Comparison of ENCODE assay signal across 21 cellular contexts in genomic region chr20:45427236-45428149, GRCh38. TPM values are rescaled to one million over a fixed set of nuclear protein-coding genes. Genes with fewer than 3 reads are reported as not detected.
DNase-seq lines count a peak whose midpoint lies in the region; ATAC-seq and TF ChIP-seq lines count a peak whose summit lies in the region.
"Had no signal": no experiment of that assay in that cellular context is flagged by ENCODE, and none has a peak within 500 bp of the region (broad histone marks: within the 10 kb centered on the region; RNA-seq: fewer than 3 reads in every experiment).

No MANE protein-coding gene starts in this region.

- peaks cover 6% of the 10 kb centered on the region for H3K4me1 Mint-ChIP-seq in activated T-cell treated with anti-CD3 and anti-CD28 coated beads, Interleukin-2, amount 50 U/mL, for 24 hours (ENCODE audit: low read depth)
- H3K4me1 Mint-ChIP-seq in glutamatergic neuron (ENCODE audit: low read depth, unreplicated experiment): no peaks in the 10 kb centered on the region

- no peak overlapping the region for H3K4me3 Mint-ChIP-seq in activated T-cell treated with anti-CD3 and anti-CD28 coated beads, Interleukin-2, amount 50 U/mL, for 24 hours
- H3K4me3 Mint-ChIP-seq in glutamatergic neuron (ENCODE audit: unreplicated experiment): no peak overlapping the region
- H3K4me3 Mint-ChIP-seq: activated B cell treated with CpG ODN at 0.5 μM for 24 hours; naive thymus-derived CD8-positive, alpha-beta T cell had no signal

- no peaks in the 10 kb centered on the region for H3K9me3 Mint-ChIP-seq in activated T-cell treated with anti-CD3 and anti-CD28 coated beads, Interleukin-2, amount 50 U/mL, for 24 hours
- no peaks in the 10 kb centered on the region for H3K9me3 Mint-ChIP-seq in glutamatergic neuron (ENCODE audit: unreplicated experiment)
- H3K9me3 Mint-ChIP-seq: activated B cell treated with CpG ODN at 0.5 μM for 24 hours; naive thymus-derived CD8-positive, alpha-beta T cell had no signal

- H3K36me3 Mint-ChIP-seq in activated T-cell treated with anti-CD3 and anti-CD28 coated beads, Interleukin-2, amount 50 U/mL, for 24 hours (ENCODE audit: low read depth): peaks cover 73% of the 10 kb centered on the region
- no peaks in the 10 kb centered on the region for H3K36me3 Mint-ChIP-seq in glutamatergic neuron (ENCODE audit: unreplicated experiment)

- intact Hi-C loops in body of pancreas (cut with DNase I): no loop called here
- intact Hi-C loops in testis (cut with DNase I; ENCODE audit: low total_unique reads): no loop called here

- no peak overlapping the region for H3K4me3 ChIP-seq in body of pancreas
- no peak overlapping the region for H3K4me3 ChIP-seq in testis
- H3K4me3 ChIP-seq: MG63, prostate gland, vagina had no signal

- H3K4me1 ChIP-seq in body of pancreas: peaks cover 13% of the 10 kb centered on the region
- no peaks in the 10 kb centered on the region for H3K4me1 ChIP-seq in testis
- H3K4me1 ChIP-seq: prostate gland, vagina had no signal

- TF ChIP-seq CTCF in body of pancreas (IDR thresholded peaks at IDR 0.05) (peak in 1 of 7 experiments; percentile 19), glutamatergic neuron (IDR thresholded peaks at IDR 0.05; ENCODE audit: partially characterized antibody, unreplicated experiment) (no peak), testis (IDR thresholded peaks at IDR 0.05) (no peak)

- peak in 1 of 3 donors; percentile 12 for TF ChIP-seq POLR2A in body of pancreas (IDR thresholded peaks at IDR 0.05)
- TF ChIP-seq POLR2A in testis (IDR thresholded peaks at IDR 0.05): no peak

- H3K9me3 ChIP-seq in body of pancreas (no peaks in the 10 kb centered on the region), testis (no peaks in the 10 kb centered on the region)
- H3K9me3 ChIP-seq: MG63, prostate gland, vagina had no signal

- H3K36me3 ChIP-seq in body of pancreas (replicated peaks in 1 of 2; ENCODE audit: insufficient read depth in 1 of 2, low read depth in 2 of 2) (peaks cover 5 to 18% of the 10 kb centered on the region in 2 donors), testis (ENCODE audit: low read depth, missing control alignments) (no peaks in the 10 kb centered on the region)

- no peaks in the 10 kb centered on the region for H3K27me3 Mint-ChIP-seq in activated T-cell treated with anti-CD3 and anti-CD28 coated beads, Interleukin-2, amount 50 U/mL, for 24 hours
- H3K27me3 Mint-ChIP-seq in glutamatergic neuron (ENCODE audit: unreplicated experiment): peaks cover 3% of the 10 kb centered on the region
- H3K27me3 Mint-ChIP-seq: activated B cell treated with CpG ODN at 0.5 μM for 24 hours; naive thymus-derived CD8-positive, alpha-beta T cell had no signal

- H3K27me3 ChIP-seq in body of pancreas: no peaks in the 10 kb centered on the region
- H3K27me3 ChIP-seq in layer of hippocampus (ENCODE audit: control insufficient read depth, insufficient read depth, low read length): no peaks in the 10 kb centered on the region
- H3K27me3 ChIP-seq in testis: no peaks in the 10 kb centered on the region
- H3K27me3 ChIP-seq: MG63, vagina had no signal

- H3K27ac ChIP-seq in body of pancreas (peak overlapping the region in 2 of 4 donors; percentile 6 to 52), layer of hippocampus (ENCODE audit: low read depth, low read length) (peak overlapping the region; percentile 59), temporal lobe (ENCODE audit: low read depth, low read length) (peak overlapping the region; percentile 81), testis (no peak overlapping the region)
- H3K27ac ChIP-seq: prostate gland, vagina had no signal

- DNase-seq in activated T-cell treated with anti-CD3 and anti-CD28 coated beads, Interleukin-2, amount 50 U/mL, for 24 hours: no peak
- DNase-seq in activated T-cell treated with anti-CD3 and anti-CD28 coated beads for 4 hours (no peak), body of pancreas (peak; percentile 49 to 68 (median 52)), glutamatergic neuron (no peak), cerebellar nuclear complex (lab: John Stamatoyannopoulos, UW) (no peak), testis (no peak)
- DNase-seq: activated B cell treated with CpG ODN at 0.5 μM for 24 hours; activated effector memory CD4-positive, alpha-beta T cell treated with anti-CD3 and anti-CD28 coated beads, Interleukin-2, amount 50 U/mL, for 16 hours; dermis blood vessel endothelial cell; EL; naive thymus-derived CD8-positive, alpha-beta T cell; NCI-H2081 treated with DMSO at 0.1 percent for 48 hours; stimulated activated naive CD4-positive, alpha-beta T cell had no signal

- 64 to 69% methylated on average over 8 to 14 of the region's 14 CpGs for WGBS in body of pancreas, 2 donors
- 71 to 80% methylated on average over 14 of the region's 14 CpGs for WGBS in testis, 2 donors

- ATAC-seq in body of pancreas: peak; percentile 88

- peak overlapping the region; percentile 2 for H3K27ac Mint-ChIP-seq in activated T-cell treated with anti-CD3 and anti-CD28 coated beads, Interleukin-2, amount 50 U/mL, for 24 hours
- no peak overlapping the region for H3K27ac Mint-ChIP-seq in glutamatergic neuron (ENCODE audit: unreplicated experiment)
- H3K27ac Mint-ChIP-seq: activated B cell treated with CpG ODN at 0.5 μM for 24 hours had no signal

RNA-seq across cellular contexts. Expression of gene PIGT, which starts 11.6 kb away (rescaled TPM):
- 10 to 100 TPM; 38.6 to 50.3 TPM for total RNA-seq in body of pancreas
- total RNA-seq in temporal lobe: 8.6 TPM
- total RNA-seq in glutamatergic neuron (ENCODE audit: unreplicated experiment): 55.5 TPM
- total RNA-seq in testis: 100 to 1,000 TPM; 115 to 140 TPM
- 137 TPM for polyA plus RNA-seq in testis (ENCODE audit: insufficient read depth, low read depth, low replicate concordance)

RNA-seq across cellular contexts. Expression of gene DBNDD2, which starts 19.4 kb away (rescaled TPM):
- total RNA-seq in body of pancreas (10 to 100 TPM; 10.5 to 20.5 TPM), temporal lobe (7.4 TPM), glutamatergic neuron (ENCODE audit: unreplicated experiment) (4.1 TPM), testis (10 to 100 TPM in 1 of 2 donors, 1 to 10 TPM in 1; 7.9 to 10.0 TPM)
- 39.3 TPM for polyA plus RNA-seq in testis (ENCODE audit: insufficient read depth, low read depth, low replicate concordance)

RNA-seq across cellular contexts. Expression of gene WFDC2, which starts 42.1 kb away (rescaled TPM):
- total RNA-seq in body of pancreas: 10 to 100 TPM in 1 of 2 donors, 1 to 10 TPM in 1; 3.0 to 11.9 TPM
- 3.7 TPM for total RNA-seq in temporal lobe
- 4.8 TPM for total RNA-seq in glutamatergic neuron (ENCODE audit: unreplicated experiment)
- 10 to 100 TPM in 1 of 2 donors, 1 to 10 TPM in 1; 6.1 to 32.0 TPM for total RNA-seq in testis
- 37.6 TPM for polyA plus RNA-seq in testis (ENCODE audit: insufficient read depth, low read depth, low replicate concordance)
- total RNA-seq: activated CD8-positive, alpha-beta memory T cell treated with anti-CD3 and anti-CD28 coated beads for 36 hours; dermis blood vessel endothelial cell; liver had no signal

RNA-seq across cellular contexts. Expression of gene TP53TG5, which starts 49.4 kb away (rescaled TPM):
- total RNA-seq in body of pancreas: not detected
- not detected for total RNA-seq in temporal lobe
- total RNA-seq in glutamatergic neuron (ENCODE audit: unreplicated experiment): not detected
- 10 to 100 TPM in 1 of 2 donors, 1 to 10 TPM in 1; 6.4 to 12.3 TPM for total RNA-seq in testis
- polyA plus RNA-seq in testis (ENCODE audit: insufficient read depth, low read depth, low replicate concordance): 28.2 TPM
- total RNA-seq: activated B cell treated with CpG ODN at 0.5 μM for 24 hours, astrocyte, dermis blood vessel endothelial cell, liver, vagina had no signal
- polyA plus RNA-seq: liver had no signal

Comparison
In these comparisons a context has a peak if more than half of its experiments do, and no peak if none do; other contexts are left out.
1. DNase-seq: peak in body of pancreas (4 of 4); none in activated T-cell treated with anti-CD3 and anti-CD28 coated beads, Interleukin-2, amount 50 U/mL, for 24 hours (single experiment), activated T-cell treated with anti-CD3 and anti-CD28 coated beads for 4 hours (single experiment), glutamatergic neuron (single experiment), cerebellar nuclear complex (0 of 2) and testis (single experiment).
2. H3K27ac ChIP-seq: peak in layer of hippocampus (single experiment) and temporal lobe (single experiment); none in testis (0 of 2).